Comparison of ENCODE assay signal across 8 cellular contexts in genomic region chr16:30658731-30659506, GRCh38. TPM values are rescaled to one million over a fixed set of nuclear protein-coding genes. Genes with fewer than 3 reads are reported as not detected.
DNase-seq lines count a peak whose midpoint lies in the region; ATAC-seq, FAIRE-seq and TF ChIP-seq lines count a peak whose summit lies in the region.

No MANE protein-coding gene starts in this region.

- peak; percentile 78 for FAIRE-seq in GM12892 (lab: Jason Lieb, UNC)

- H3K4me1 ChIP-seq in lower lobe of right lung (peaks cover 53% of the 10 kb centered on the region), stomach (peaks cover 40 to 62% (median 55%) of the 10 kb centered on the region in 4 donors)

- peak overlapping the region; percentile 99 for H3K4me3 Mint-ChIP-seq in T-helper 1 cell treated with Interleukin-12 subunit alpha and Interleukin-12 subunit beta and Interleukin-4 antibody, amounts not matched to agents 30 μg/mL and 1 μg/mL, for 36 hours
- peak overlapping the region; percentile 94 for H3K4me3 Mint-ChIP-seq in effector memory CD8-positive, alpha-beta T cell

- peak; percentile 36 for ATAC-seq in HG02870 (IDR thresholded peaks at IDR 0.05; ENCODE audit: unreplicated experiment)
- ATAC-seq in effector memory CD8-positive, alpha-beta T cell (replicated peaks): peak; percentile 26
- peak; percentile 48 to 56 for ATAC-seq in lower lobe of right lung

- H3K4me3 ChIP-seq in lower lobe of right lung (peak overlapping the region; percentile 79), stomach (peak overlapping the region; percentile 94 to 98 (median 96))

- no peak for TF ChIP-seq CTCF in AG09319 (IDR thresholded peaks at IDR 0.05; ENCODE audit: low read depth, low read length)
- no peak for TF ChIP-seq CTCF in lower lobe of right lung (IDR thresholded peaks at IDR 0.05)
- TF ChIP-seq CTCF in stomach (IDR thresholded peaks at IDR 0.05): peak in 1 of 7 experiments; percentile 13

- peaks cover 46% of the 10 kb centered on the region for H3K36me3 Mint-ChIP-seq in T-helper 1 cell treated with Interleukin-12 subunit alpha and Interleukin-12 subunit beta and Interleukin-4 antibody, amounts not matched to agents 30 μg/mL and 1 μg/mL, for 36 hours (ENCODE audit: low read depth)
- peaks cover 79% of the 10 kb centered on the region for H3K36me3 Mint-ChIP-seq in effector memory CD8-positive, alpha-beta T cell (ENCODE audit: insufficient read depth)

- WGBS in stomach, 5 donors: 0 to 1% (median 0%) methylated on average over 20 to 64 of the region's 64 CpGs

- peaks cover 64% of the 10 kb centered on the region for H3K36me3 ChIP-seq in lower lobe of right lung
- H3K36me3 ChIP-seq in stomach: peaks cover 43 to 67% (median 64%) of the 10 kb centered on the region in 4 donors

- DNase-seq in AG09319 (ENCODE audit: extremely low read depth, low read depth): peak; percentile 96
- peak; percentile 57 for DNase-seq in GM12892 (ENCODE audit: insufficient read length)
- peak; percentile 78 for DNase-seq in NCI-H128 (lab: John Stamatoyannopoulos, UW; ENCODE audit: unreplicated experiment)
- no peak for DNase-seq in effector memory CD8-positive, alpha-beta T cell
- DNase-seq in lower lobe of right lung: peak; percentile 84
- peak; percentile 73 for DNase-seq in stomach

- TF ChIP-seq POLR2A in GM12892 (IDR thresholded peaks at IDR 0.05; ENCODE audit: low read depth, low read length) (no peak; the same call in 1 of the 2 replicates), stomach (IDR thresholded peaks at IDR 0.05) (no peak)

- H3K9me3 ChIP-seq in lower lobe of right lung (no peaks in the 10 kb centered on the region), stomach (no peaks in the 10 kb centered on the region)

- H3K27ac ChIP-seq in lower lobe of right lung (peak overlapping the region; percentile 98), stomach (peak overlapping the region; percentile 96 to 99 (median 99))

- no peaks in the 10 kb centered on the region for H3K9me3 Mint-ChIP-seq in T-helper 1 cell treated with Interleukin-12 subunit alpha and Interleukin-12 subunit beta and Interleukin-4 antibody, amounts not matched to agents 30 μg/mL and 1 μg/mL, for 36 hours
- H3K9me3 Mint-ChIP-seq in effector memory CD8-positive, alpha-beta T cell: no peaks in the 10 kb centered on the region

- peaks cover 42% of the 10 kb centered on the region for H3K4me1 Mint-ChIP-seq in T-helper 1 cell treated with Interleukin-12 subunit alpha and Interleukin-12 subunit beta and Interleukin-4 antibody, amounts not matched to agents 30 μg/mL and 1 μg/mL, for 36 hours (ENCODE audit: low read depth)
- H3K4me1 Mint-ChIP-seq in effector memory CD8-positive, alpha-beta T cell (ENCODE audit: low read depth in 2 of 2): peaks cover 43 to 49% of the 10 kb centered on the region in 2 donors

- H3K27me3 ChIP-seq in lower lobe of right lung (ENCODE audit: low read depth) (no peaks in the 10 kb centered on the region), stomach (no peaks in the 10 kb centered on the region)

- peak overlapping the region; percentile 100 for H3K27ac Mint-ChIP-seq in T-helper 1 cell treated with Interleukin-12 subunit alpha and Interleukin-12 subunit beta and Interleukin-4 antibody, amounts not matched to agents 30 μg/mL and 1 μg/mL, for 36 hours
- H3K27ac Mint-ChIP-seq in effector memory CD8-positive, alpha-beta T cell: peak overlapping the region; percentile 100

- H3K27me3 Mint-ChIP-seq in T-helper 1 cell treated with Interleukin-12 subunit alpha and Interleukin-12 subunit beta and Interleukin-4 antibody, amounts not matched to agents 30 μg/mL and 1 μg/mL, for 36 hours (ENCODE audit: low read depth): no peaks in the 10 kb centered on the region
- H3K27me3 Mint-ChIP-seq in effector memory CD8-positive, alpha-beta T cell: no peaks in the 10 kb centered on the region

- no peak for TF ChIP-seq EP300 in stomach (IDR thresholded peaks at IDR 0.05)

- intact Hi-C loops in lower lobe of right lung (cut with DNase I) (no loop called here), stomach (cut with DNase I; ENCODE audit: low total_unique reads) (loop anchor here (10.0 kb wide), 1 partner anchor 94 kb away; no protein-coding TSS in a partner anchor)

RNA-seq across cellular contexts. Expression of gene FBRS, which starts 0.7 kb away (rescaled TPM):
- 16.5 TPM for polyA plus RNA-seq in GM12892 (2012; ENCODE audit: missing spikeins)
- 68.6 TPM for total RNA-seq in lower lobe of right lung
- 100 to 1,000 TPM in 1 of 5 donors, 10 to 100 TPM in 4; 20.4 to 185 (median 28.6) TPM for total RNA-seq in stomach
- polyA plus RNA-seq in stomach: 10 to 100 TPM; 19.7 to 35.9 (median 24.0) TPM

RNA-seq across cellular contexts. Expression of gene PRR14, which starts 8.2 kb away (rescaled TPM):
- 18.2 TPM for polyA plus RNA-seq in GM12892 (2012; ENCODE audit: missing spikeins)
- total RNA-seq in lower lobe of right lung (46.3 TPM), stomach (100 to 1,000 TPM in 2 of 5 donors, 10 to 100 TPM in 2, 1 to 10 TPM in 1; 9.0 to 123 (median 93.9) TPM)
- polyA plus RNA-seq in stomach: 10 to 100 TPM; 69.8 to 79.7 (median 79.6) TPM

RNA-seq across cellular contexts. Expression of gene SRCAP, which starts 40.1 kb away (rescaled TPM):
- 6.0 TPM for polyA plus RNA-seq in GM12892 (2012; ENCODE audit: missing spikeins)
- total RNA-seq in lower lobe of right lung (73.8 TPM), stomach (10 to 100 TPM; 23.3 to 70.1 (median 56.8) TPM)
- 10 to 100 TPM in 1 of 3 donors, 1 to 10 TPM in 2; 1.2 to 12.1 (median 4.4) TPM for polyA plus RNA-seq in stomach

RNA-seq across cellular contexts. Expression of gene ZNF689, which starts 48.7 kb away (rescaled TPM):
- polyA plus RNA-seq in GM12892 (2012; ENCODE audit: missing spikeins): 3.7 TPM
- total RNA-seq in lower lobe of right lung: 7.7 TPM
- total RNA-seq in stomach: 10 to 100 TPM in 2 of 5 donors, 1 to 10 TPM in 2, under 1 TPM in 1; 0.58 to 86.4 (median 7.1) TPM
- polyA plus RNA-seq in stomach: 1 to 10 TPM; 2.0 to 4.4 (median 3.1) TPM

Comparison
In these comparisons a context has a peak if more than half of its experiments do, and no peak if none do; other contexts are left out.
1. DNase-seq: peak in AG09319 (single experiment), GM12892 (single experiment), NCI-H128 (single experiment), lower lobe of right lung (single experiment) and stomach (single experiment); none in effector memory CD8-positive, alpha-beta T cell (0 of 3).
2. Peak in every context shown above with its lines, with median percentiles within 50 percentile points of each other: ATAC-seq.